In genomic region chr2:155308367-155309009, GRCh38 we compare ENCODE assay signal across 23 cellular contexts.
DNase-seq lines count a peak whose midpoint lies in the region; ATAC-seq and TF ChIP-seq lines count a peak whose summit lies in the region.
"Had no signal": no experiment of that assay in that cellular context is flagged by ENCODE, and none has a peak within 500 bp of the region (broad histone marks: within the 10 kb centered on the region; RNA-seq: fewer than 3 reads in every experiment).

No MANE protein-coding gene starts in this region.

- no peaks in the 10 kb centered on the region for H3K4me1 ChIP-seq in mesendoderm (ENCODE audit: control insufficient read depth, low read depth, low read length)
- H3K4me1 ChIP-seq: A549, BLaER1 had no signal

- no peaks in the 10 kb centered on the region for H3K79me2 ChIP-seq in mesendoderm (ENCODE audit: control insufficient read depth, insufficient read depth, low read length)

- no peak overlapping the region for H2BK5ac ChIP-seq in mesendoderm (ENCODE audit: low read length)

- no peak overlapping the region for H3K56ac ChIP-seq in mesendoderm (ENCODE audit: low read length)

- no CpG with 5 or more reads among the region's 1 CpG for WGBS in mesendoderm (ENCODE audit: extremely low coverage, insufficient coverage, low lambda C conversion rate)

- H4K5ac ChIP-seq in mesendoderm (ENCODE audit: low read length) = no peak overlapping the region

- H3K36me3 Mint-ChIP-seq in natural killer cell (no peaks in the 10 kb centered on the region), endothelial cell (ENCODE audit: low read depth, unreplicated experiment) (no peaks in the 10 kb centered on the region)
- H3K36me3 Mint-ChIP-seq: brain had no signal

- no peak overlapping the region for H3K18ac ChIP-seq in mesendoderm (ENCODE audit: low read length)

- H4K8ac ChIP-seq in mesendoderm (ENCODE audit: low read depth, low read length) = no peak overlapping the region

- H3K9me3 Mint-ChIP-seq in natural killer cell (peaks cover 3 to 4% of the 10 kb centered on the region in 2 donors), endothelial cell (ENCODE audit: unreplicated experiment) (no peaks in the 10 kb centered on the region)
- H3K9me3 Mint-ChIP-seq: brain had no signal

- no peak overlapping the region for H2AK5ac ChIP-seq in mesendoderm (ENCODE audit: low read length)

- H3K23ac ChIP-seq in mesendoderm (ENCODE audit: low read length) = no peak overlapping the region

- DNase-seq in NCI-H748 (lab: John Stamatoyannopoulos, UW; ENCODE audit: unreplicated experiment) (peak; percentile 43), NCI-H748 treated with DMSO at 0.1 percent for 48 hours (lab: John Stamatoyannopoulos, UW) (no peak), HuH-7.5 (ENCODE audit: low spot score) (peak; percentile 2), mesendoderm (peak; percentile 16), natural killer cell (no peak), endothelial cell (ENCODE audit: low spot score) (no peak), activated gamma-delta T cell treated with Interleukin-2 at 50 U/mL for 16 hours (no peak)
- DNase-seq: activated CD4-positive, CD25-positive, alpha-beta regulatory T cell treated with anti-CD3 and anti-CD28 coated beads, Interleukin-2, amount 50 U/mL, for 72 hours; cortex of kidney; GDM1; hippocampal formation; KBM-7; NCI-H2081; NCI-H526; right cardiac atrium; SK-N-SH; stimulated activated CD4-positive, alpha-beta T cell treated with anti-CD3 and anti-CD28 coated beads, Interleukin-15, amount 100 ng/mL, for 24 hours; T1000 had no signal

- H3K4me1 Mint-ChIP-seq in natural killer cell (no peaks in the 10 kb centered on the region), endothelial cell (ENCODE audit: unreplicated experiment) (peaks cover 7% of the 10 kb centered on the region)
- H3K4me1 Mint-ChIP-seq: brain had no signal

- peak overlapping the region; percentile 12 for H2BK120ac ChIP-seq in mesendoderm (ENCODE audit: low read depth, low read length)

- no peak for TF ChIP-seq CTCF in natural killer cell (IDR thresholded peaks at IDR 0.05)
- TF ChIP-seq CTCF in endothelial cell (IDR thresholded peaks at IDR 0.05; ENCODE audit: unreplicated experiment) = no peak

- no peak overlapping the region for H3K4me3 ChIP-seq in mesendoderm (ENCODE audit: low read length)
- H3K4me3 ChIP-seq: A549, BLaER1 had no signal

- H3K27me3 ChIP-seq in mesendoderm (ENCODE audit: insufficient read depth, low read length, poor library complexity) = no peaks in the 10 kb centered on the region
- H3K27me3 ChIP-seq: BLaER1 had no signal

- no peak overlapping the region for H3K4me2 ChIP-seq in mesendoderm (ENCODE audit: low read length)
- H3K4me2 ChIP-seq: A549, BLaER1, SK-N-SH had no signal

- H3K9ac ChIP-seq in mesendoderm (ENCODE audit: low read length) = no peak overlapping the region
- H3K9ac ChIP-seq: BLaER1, SK-N-SH had no signal

- H3K27me3 Mint-ChIP-seq in natural killer cell (ENCODE audit: low read depth in 2 of 2) (no peaks in the 10 kb centered on the region), endothelial cell (ENCODE audit: unreplicated experiment) (no peaks in the 10 kb centered on the region)
- H3K27me3 Mint-ChIP-seq: brain had no signal

- intact Hi-C loops in natural killer cell (cut with micrococcal nuclease) = no loop called here

- H3K27ac ChIP-seq in mesendoderm (ENCODE audit: low read depth, low read length) = no peak overlapping the region
- H3K27ac ChIP-seq: A549, BLaER1 had no signal

- no peaks in the 10 kb centered on the region for H3K79me1 ChIP-seq in mesendoderm (ENCODE audit: low read length)

- ATAC-seq in GM21717 (IDR thresholded peaks at IDR 0.05; ENCODE audit: unreplicated experiment) = peak; percentile 64
- no peak for ATAC-seq in natural killer cell
- ATAC-seq: Panc1, right cardiac atrium had no signal

- H3K4ac ChIP-seq in mesendoderm (ENCODE audit: low read depth, low read length) = no peak overlapping the region

- no peak overlapping the region for H3K4me3 Mint-ChIP-seq in natural killer cell
- H3K4me3 Mint-ChIP-seq in endothelial cell (ENCODE audit: unreplicated experiment) = no peak overlapping the region
- H3K4me3 Mint-ChIP-seq: brain had no signal

- H3K27ac Mint-ChIP-seq in natural killer cell (no peak overlapping the region), endothelial cell (ENCODE audit: unreplicated experiment) (no peak overlapping the region)
- H3K27ac Mint-ChIP-seq: brain had no signal

- no peak overlapping the region for H2BK15ac ChIP-seq in mesendoderm (replicated peaks; ENCODE audit: low read depth)

- no peaks in the 10 kb centered on the region for H3K36me3 ChIP-seq in mesendoderm (ENCODE audit: control insufficient read depth, insufficient read depth, low read length)
- H3K36me3 ChIP-seq: BLaER1 had no signal

Comparison
In these comparisons a context has a peak if more than half of its experiments do, and no peak if none do; other contexts are left out.
1. DNase-seq: peak in NCI-H748 (single experiment), HuH-7.5 (single experiment) and mesendoderm (single experiment); none in NCI-H748 treated with DMSO at 0.1 percent for 48 hours (single experiment), natural killer cell (single experiment), endothelial cell (single experiment) and activated gamma-delta T cell treated with Interleukin-2 at 50 U/mL for 16 hours (single experiment).